ENCODE assay signal across 8 cellular contexts in the genomic region with DNA sequence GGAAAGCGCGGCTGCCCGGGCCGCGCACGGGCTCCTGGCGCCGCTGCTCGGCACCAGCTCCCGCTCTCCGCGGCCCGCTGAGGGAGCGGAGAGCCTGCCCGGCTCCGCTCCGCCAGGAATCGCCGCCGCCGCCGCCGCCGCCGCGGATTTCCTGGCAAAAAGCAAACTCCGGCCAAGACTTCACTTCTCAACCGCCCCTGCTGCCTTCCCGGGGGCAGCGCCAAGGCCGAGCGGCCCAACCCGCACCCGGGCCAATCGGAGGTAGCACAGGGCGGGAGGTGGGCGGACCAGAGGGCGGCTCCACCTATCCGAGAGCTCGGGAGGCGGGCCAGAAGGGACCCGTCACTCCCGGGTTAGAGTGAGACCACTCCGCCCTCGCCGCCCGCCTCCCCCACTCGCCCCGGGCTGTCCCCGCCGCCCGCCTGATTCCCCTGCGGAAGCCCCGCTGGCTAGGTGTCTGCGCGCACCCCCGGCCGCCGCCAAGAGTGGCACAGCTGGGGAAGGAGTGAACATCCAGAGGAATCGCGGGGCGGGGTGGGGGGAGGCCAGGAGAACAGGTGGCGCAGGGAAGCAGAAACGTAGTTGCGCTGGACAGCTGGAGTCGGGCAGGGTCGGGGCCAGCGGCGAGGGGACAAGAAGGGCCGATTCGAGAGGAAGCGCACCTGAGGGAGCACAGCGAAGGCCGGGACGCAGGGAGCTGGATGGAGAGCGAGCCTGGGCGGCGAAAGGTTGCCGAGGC.
DNase-seq lines count a peak whose midpoint lies in the region; ATAC-seq and TF ChIP-seq lines count a peak whose summit lies in the region.

A gene (minus strand): TSS at position 153 of the 739 bp plus-strand sequence. CDS start 38,826 bp downstream, outside the sequence.

- no peaks in the 10 kb centered on the region for H3K9me3 Mint-ChIP-seq in central memory CD8-positive, alpha-beta T cell

- H3K4me3 ChIP-seq in AG09309 (ENCODE audit: control insufficient read depth, low read depth, low read length) = peak within 1 kb of the TSS; percentile 53

- peak within 1 kb of the TSS; percentile 88 for H3K27ac Mint-ChIP-seq in central memory CD8-positive, alpha-beta T cell (ENCODE audit: low read depth)

- H3K4me1 Mint-ChIP-seq in central memory CD8-positive, alpha-beta T cell = peaks cover 55% of the 10 kb centered on the region

- H3K27me3 Mint-ChIP-seq in central memory CD8-positive, alpha-beta T cell = no peaks in the 10 kb centered on the region

- no peak for TF ChIP-seq CTCF in AG09309 (IDR thresholded peaks at IDR 0.05; ENCODE audit: control insufficient read depth, insufficient read depth, low read depth, low read length, missing control alignments)

- peak within 1 kb of the TSS; percentile 83 for H3K4me3 Mint-ChIP-seq in central memory CD8-positive, alpha-beta T cell

- H3K36me3 Mint-ChIP-seq in central memory CD8-positive, alpha-beta T cell (ENCODE audit: insufficient read depth) = peaks cover 15% of the 10 kb centered on the region

- DNase-seq in AG09309 (ENCODE audit: low read depth) (peak; percentile 77), NCI-H345 treated with DMSO at 0.1 percent for 48 hours (lab: John Stamatoyannopoulos, UW; ENCODE audit: unreplicated experiment) (peak; percentile 83), islet precursor cell (peak; percentile 99)
- DNase-seq in activated CD4-positive, CD25-positive, alpha-beta regulatory T cell treated with anti-CD3 and anti-CD28 coated beads, Interleukin-2, amount 50 U/mL, for 16 hours (ENCODE audit: low read depth, low spot score) = peak; percentile 91
- DNase-seq in central memory CD8-positive, alpha-beta T cell (ENCODE audit: low spot score in 2 of 2) = peak; percentile 95 to 97
- DNase-seq in stimulated activated CD4-positive, alpha-beta T cell treated with anti-CD3 and anti-CD28 coated beads, Interleukin-12 subunit alpha, Interleukin-12 subunit beta, amount 100 ng/mL, for 4 hours = peak; percentile 96

- ATAC-seq in GM19023 (IDR thresholded peaks at IDR 0.05; ENCODE audit: unreplicated experiment) (peak; percentile 88), HG03196 (IDR thresholded peaks at IDR 0.05; ENCODE audit: unreplicated experiment) (peak; percentile 90)
- peak; percentile 90 for ATAC-seq in central memory CD8-positive, alpha-beta T cell (replicated peaks; ENCODE audit: extremely low read depth, poor library complexity, severe bottlenecking)

Comparison
In these comparisons a context has a peak if more than half of its experiments do, and no peak if none do; other contexts are left out.
1. Peak in every context shown above with its lines: DNase-seq, ATAC-seq and H3K4me3 ChIP-seq.